Comparison of ENCODE assay signal across 18 cellular contexts in genomic region chr4:3865986-3866812, GRCh38.
"Had no signal": no experiment of that assay in that cellular context is flagged by ENCODE, and none has a peak within 500 bp of the region (broad histone marks: within the 10 kb centered on the region; RNA-seq: fewer than 3 reads in every experiment).

No MANE protein-coding gene starts in this region.

- H3K9me3 ChIP-seq: ascending aorta, colonic mucosa, heart left ventricle, neutrophil, right lobe of liver, thoracic aorta had no signal

- ATAC-seq: activated T-cell treated with anti-CD3 and anti-CD28 coated beads, Interleukin-2, amount 50 U/mL, for 4 hours; heart left ventricle; right lobe of liver had no signal

- H3K27ac ChIP-seq: ascending aorta, colonic mucosa, heart left ventricle, neutrophil, right lobe of liver, thoracic aorta had no signal

- H3K27ac Mint-ChIP-seq: activated CD4-positive, alpha-beta memory T cell treated with anti-CD3 and anti-CD28 coated beads for 36 hours; progenitor cell of endocrine pancreas; stimulated activated naive CD8-positive, alpha-beta T cell treated with anti-CD3 and anti-CD28 coated beads, Interleukin-15, Interleukin-2, amounts not matched to agents 100 ng/mL and 50 ng/mL, for 24 hours; T-helper 2 cell treated with Interferon-gamma antibody and Interleukin-4, amounts not matched to agents 5 μg/mL and 100 μg/mL, for 36 hours had no signal

- H3K36me3 ChIP-seq: ascending aorta, colonic mucosa, heart left ventricle, neutrophil, right lobe of liver, thoracic aorta had no signal

- H3K9me3 Mint-ChIP-seq: activated CD4-positive, alpha-beta memory T cell treated with anti-CD3 and anti-CD28 coated beads for 36 hours; activated T-cell treated with anti-CD3 and anti-CD28 coated beads, Interleukin-2, amount 50 U/mL, for 4 hours; stimulated activated naive CD8-positive, alpha-beta T cell treated with anti-CD3 and anti-CD28 coated beads, Interleukin-15, Interleukin-2, amounts not matched to agents 100 ng/mL and 50 ng/mL, for 24 hours; T-helper 2 cell treated with Interferon-gamma antibody and Interleukin-4, amounts not matched to agents 5 μg/mL and 100 μg/mL, for 36 hours had no signal

- H3K4me1 ChIP-seq: ascending aorta, colonic mucosa, right lobe of liver had no signal

- H3K4me3 Mint-ChIP-seq: activated CD4-positive, alpha-beta memory T cell treated with anti-CD3 and anti-CD28 coated beads for 36 hours; activated T-cell treated with anti-CD3 and anti-CD28 coated beads, Interleukin-2, amount 50 U/mL, for 4 hours; stimulated activated naive CD8-positive, alpha-beta T cell treated with anti-CD3 and anti-CD28 coated beads, Interleukin-15, Interleukin-2, amounts not matched to agents 100 ng/mL and 50 ng/mL, for 24 hours; T-helper 2 cell treated with Interferon-gamma antibody and Interleukin-4, amounts not matched to agents 5 μg/mL and 100 μg/mL, for 36 hours had no signal

- FAIRE-seq: bronchial epithelial cell, endothelial cell of umbilical vein, urothelium cell line had no signal

- H3K36me3 Mint-ChIP-seq: activated CD4-positive, alpha-beta memory T cell treated with anti-CD3 and anti-CD28 coated beads for 36 hours had no signal

- DNase-seq: activated CD4-positive, alpha-beta memory T cell treated with anti-CD3 and anti-CD28 coated beads for 36 hours; activated gamma-delta T cell treated with Interleukin-2 at 50 U/mL for 16 hours; activated T-cell treated with anti-CD3 and anti-CD28 coated beads, Interleukin-2, amount 50 U/mL, for 4 hours; colonic mucosa; foreskin melanocyte; heart left ventricle; islet precursor cell; stimulated activated CD4-positive, alpha-beta T cell treated with anti-CD3 and anti-CD28 coated beads, Interleukin-12 subunit alpha, Interleukin-12 subunit beta, amount 100 ng/mL, for 4 hours had no signal

- H3K4me3 ChIP-seq: ascending aorta, colonic mucosa, heart left ventricle, right lobe of liver, thoracic aorta had no signal
